In genomic region chr14:44404599-44405349, GRCh38 we compare ENCODE assay signal across 14 cellular contexts.
"Had no signal": no experiment of that assay in that cellular context is flagged by ENCODE, and none has a peak within 500 bp of the region (broad histone marks: within the 10 kb centered on the region; RNA-seq: fewer than 3 reads in every experiment).

No MANE protein-coding gene starts in this region.

- FAIRE-seq: bronchial epithelial cell, keratinocyte, pancreas had no signal

- H3K27me3 ChIP-seq: esophagus muscularis mucosa, gastroesophageal sphincter, pancreas, tibial artery had no signal

- H3K27ac ChIP-seq: esophagus muscularis mucosa, gastroesophageal sphincter, pancreas, tibial artery, WERI-Rb-1 had no signal

- ATAC-seq: activated CD4-positive, alpha-beta T cell treated with anti-CD3 and anti-CD28 coated beads for 36 hours; activated CD8-positive, alpha-beta T cell treated with anti-CD3 and anti-CD28 coated beads, Interleukin-2, amount 10 ng/mL, durations not matched to agents 7 days and 5 days; gastroesophageal sphincter; pancreas had no signal

- H3K4me3 ChIP-seq: esophagus muscularis mucosa, gastroesophageal sphincter, pancreas, tibial artery had no signal

- H3K4me1 ChIP-seq: esophagus muscularis mucosa, gastroesophageal sphincter, pancreas, tibial artery had no signal

- H3K9me3 ChIP-seq: esophagus muscularis mucosa, gastroesophageal sphincter, pancreas, tibial artery had no signal

- DNase-seq: activated CD4-positive, alpha-beta T cell treated with anti-CD3 and anti-CD28 coated beads for 36 hours; activated CD8-positive, alpha-beta memory T cell treated with anti-CD3 and anti-CD28 coated beads, Interleukin-2, amount 50 U/mL, for 48 hours; activated CD8-positive, alpha-beta T cell treated with anti-CD3 and anti-CD28 coated beads, Interleukin-2, amount 10 ng/mL, durations not matched to agents 7 days and 5 days; activated naive CD8-positive, alpha-beta T cell treated with anti-CD3 and anti-CD28 coated beads, Interleukin-2, amount 10 ng/mL, durations not matched to agents 7 days and 5 days; aorta; mesendoderm; pancreas; T-helper 9 cell; tibial artery; WERI-Rb-1 had no signal

- H3K36me3 ChIP-seq: esophagus muscularis mucosa, gastroesophageal sphincter, pancreas, tibial artery, WERI-Rb-1 had no signal
